Comparison of ENCODE assay signal across 2 cellular contexts in genomic region chr20:62370807-62371587, GRCh38.
TF ChIP-seq lines count a peak whose summit lies in the region.

No MANE protein-coding gene starts in this region.

TF ChIP-seq in SK-N-SH, 30 proteins besides CTCF, POLR2A, EP300 and RAD21 (continued from another document):
- TF ChIP-seq EZH2phosphoT487 (IDR thresholded peaks at IDR 0.05; ENCODE audit: borderline replicate concordance, low read depth): no peak
- no peak for TF ChIP-seq GATA2 (CRISPR knock-in tag; IDR thresholded peaks at IDR 0.05)
- no peak for TF ChIP-seq TAF1 (IDR thresholded peaks at IDR 0.05; ENCODE audit: borderline replicate concordance, low read depth, low read length)
- TF ChIP-seq USF2 (IDR thresholded peaks at IDR 0.05; ENCODE audit: borderline replicate concordance, low read depth, low read length): no peak
- no peak for TF ChIP-seq CHD2 (IDR thresholded peaks at IDR 0.05; ENCODE audit: low read length, partially characterized antibody)
- no peak for TF ChIP-seq REST (IDR thresholded peaks at IDR 0.05; ENCODE audit: low read depth, low read length)
- TF ChIP-seq TEAD4 (IDR thresholded peaks at IDR 0.05; ENCODE audit: borderline replicate concordance, insufficient read depth): no peak
- no peak for TF ChIP-seq ELF1 (IDR thresholded peaks at IDR 0.05)
- no peak for TF ChIP-seq MEF2A (IDR thresholded peaks at IDR 0.05; ENCODE audit: borderline replicate concordance, low read depth)
- no peak for TF ChIP-seq RXRA (IDR thresholded peaks at IDR 0.05; ENCODE audit: borderline replicate concordance, low read depth)

TF ChIP-seq in SK-N-SH treated with all-trans-retinoic acid at 6 μM for 48 hours, 23 proteins besides CTCF, POLR2A, EP300 and RAD21 (continued from another document):
- TF ChIP-seq PATZ1 (CRISPR knock-in tag; IDR thresholded peaks at IDR 0.05; ENCODE audit: borderline replicate concordance) (no peak), TOX (CRISPR knock-in tag; IDR thresholded peaks at IDR 0.05; ENCODE audit: borderline replicate concordance) (no peak), ESRRG (CRISPR knock-in tag; IDR thresholded peaks at IDR 0.05) (no peak), ZFP30 (CRISPR knock-in tag; IDR thresholded peaks at IDR 0.05) (no peak), POU6F1 (CRISPR knock-in tag; IDR thresholded peaks at IDR 0.05; ENCODE audit: borderline replicate concordance, low read depth) (no peak), TSHZ2 (CRISPR knock-in tag; IDR thresholded peaks at IDR 0.05) (no peak), ZNF565 (CRISPR knock-in tag; conservative IDR thresholded peaks at IDR 0.05; ENCODE audit: low read depth) (no peak), OSR1 (CRISPR knock-in tag; IDR thresholded peaks at IDR 0.05) (no peak), GLIS3 (CRISPR knock-in tag; IDR thresholded peaks at IDR 0.05) (no peak), SNAI2 (CRISPR knock-in tag; IDR thresholded peaks at IDR 0.05) (no peak), ZNF8 (CRISPR knock-in tag; IDR thresholded peaks at IDR 0.05) (no peak)
